ENCODE assay signal across 28 cellular contexts in genomic region chr11:2209900-2210321, GRCh38. TPM values are rescaled to one million over a fixed set of nuclear protein-coding genes. Genes with fewer than 3 reads are reported as not detected.
DNase-seq lines count a peak whose midpoint lies in the region; ATAC-seq and TF ChIP-seq lines count a peak whose summit lies in the region.
"Had no signal": no experiment of that assay in that cellular context is flagged by ENCODE, and none has a peak within 500 bp of the region (broad histone marks: within the 10 kb centered on the region; RNA-seq: fewer than 3 reads in every experiment).

No MANE protein-coding gene starts in this region.

- no peaks in the 10 kb centered on the region for H3K27me3 Mint-ChIP-seq in natural killer cell (ENCODE audit: low read depth in 2 of 2)
- no peaks in the 10 kb centered on the region for H3K27me3 Mint-ChIP-seq in natural killer cell treated with Interleukin-12 subunit alpha and Interleukin-12 subunit beta and Interleukin-15 and Interleukin-18, amount 100 ng/mL, for 72 hours

- H3K27ac Mint-ChIP-seq in natural killer cell = no peak overlapping the region
- no peak overlapping the region for H3K27ac Mint-ChIP-seq in natural killer cell treated with Interleukin-12 subunit alpha and Interleukin-12 subunit beta and Interleukin-15 and Interleukin-18, amount 100 ng/mL, for 72 hours
- H3K27ac Mint-ChIP-seq: activated T-helper 2 cell treated with anti-CD3 and anti-CD28 coated beads, Interferon-gamma antibody, Interleukin-2, Interleukin-4, amounts not matched to agents 10 μg/mL and 5 μg/mL and 100 μg/mL, durations not matched to agents 14 hours and 24 hours and 36 hours; CD8-positive, alpha-beta T cell had no signal

- H3K9me3 Mint-ChIP-seq in natural killer cell = no peaks in the 10 kb centered on the region
- no peaks in the 10 kb centered on the region for H3K9me3 Mint-ChIP-seq in natural killer cell treated with Interleukin-12 subunit alpha and Interleukin-12 subunit beta and Interleukin-15 and Interleukin-18, amount 100 ng/mL, for 72 hours
- H3K9me3 Mint-ChIP-seq: activated T-helper 2 cell treated with anti-CD3 and anti-CD28 coated beads, Interferon-gamma antibody, Interleukin-2, Interleukin-4, amounts not matched to agents 10 μg/mL and 5 μg/mL and 100 μg/mL, durations not matched to agents 14 hours and 24 hours and 36 hours; CD8-positive, alpha-beta T cell; neural progenitor cell; stimulated activated naive CD8-positive, alpha-beta T cell treated with anti-CD3 and anti-CD28 coated beads, Interleukin-15, amount 100 ng/mL, for 72 hours had no signal

- TF ChIP-seq CTCF in natural killer cell (IDR thresholded peaks at IDR 0.05) (no peak), upper lobe of right lung (IDR thresholded peaks at IDR 0.05) (no peak), lower lobe of right lung (IDR thresholded peaks at IDR 0.05) (no peak)

- H3K36me3 ChIP-seq in upper lobe of right lung = no peaks in the 10 kb centered on the region
- no peaks in the 10 kb centered on the region for H3K36me3 ChIP-seq in lower lobe of right lung
- H3K36me3 ChIP-seq: HAP-1, left lung, neural progenitor cell, transverse colon had no signal

- H3K27me3 ChIP-seq in upper lobe of right lung (no peaks in the 10 kb centered on the region), lower lobe of right lung (ENCODE audit: low read depth) (peaks cover 4% of the 10 kb centered on the region)
- H3K27me3 ChIP-seq: left lung, transverse colon had no signal

- ATAC-seq in natural killer cell (no peak), upper lobe of right lung (no peak), lower lobe of right lung (no peak), HG02970 (IDR thresholded peaks at IDR 0.05; ENCODE audit: low FRiP score, unreplicated experiment) (no peak)
- no peak for ATAC-seq in natural killer cell treated with Interleukin-12 subunit alpha and Interleukin-12 subunit beta and Interleukin-15 and Interleukin-18, amount 100 ng/mL, for 72 hours
- ATAC-seq: CD8-positive, alpha-beta T cell; K562; left lung; stimulated activated naive CD8-positive, alpha-beta T cell treated with anti-CD3 and anti-CD28 coated beads, Interleukin-15, amount 100 ng/mL, for 72 hours had no signal

- H3K4me1 ChIP-seq in upper lobe of right lung = no peaks in the 10 kb centered on the region
- H3K4me1 ChIP-seq in lower lobe of right lung = no peaks in the 10 kb centered on the region
- H3K4me1 ChIP-seq: HAP-1, left lung had no signal

- intact Hi-C loops in natural killer cell (cut with micrococcal nuclease) (no loop called here), upper lobe of right lung (cut with DNase I) (no loop called here), lower lobe of right lung (cut with DNase I) (no loop called here)

- DNase-seq in activated CD4-positive, CD25-positive, alpha-beta regulatory T cell treated with anti-CD3 and anti-CD28 coated beads, Interleukin-2, amount 50 U/mL, for 72 hours = peak; percentile 26
- DNase-seq in activated CD4-positive, CD25-positive, alpha-beta regulatory T cell (lab: John Stamatoyannopoulos, UW) = no peak
- DNase-seq in natural killer cell (peak; percentile 11), mesenteric fat pad (ENCODE audit: low spot score) (peak; percentile 88), upper lobe of right lung (peak; percentile 41), lower lobe of right lung (no peak)
- no peak for DNase-seq in natural killer cell treated with Interleukin-12 subunit alpha and Interleukin-12 subunit beta and Interleukin-15 and Interleukin-18, amount 100 ng/mL, for 72 hours (ENCODE audit: low spot score)
- DNase-seq: AML-193; central memory CD4-positive, alpha-beta T cell; DMS79; MM.1S; NCI-H146; NCI-H526; small intestine; stimulated activated CD4-positive, alpha-beta T cell treated with anti-CD3 and anti-CD28 coated beads, Interleukin-4, amount 100 ng/mL, for 1 hour had no signal

- peaks cover 16 to 34% of the 10 kb centered on the region in 2 donors for H3K4me1 Mint-ChIP-seq in natural killer cell
- H3K4me1 Mint-ChIP-seq in natural killer cell treated with Interleukin-12 subunit alpha and Interleukin-12 subunit beta and Interleukin-15 and Interleukin-18, amount 100 ng/mL, for 72 hours (ENCODE audit: low read depth in 2 of 2) = peaks cover 14 to 17% of the 10 kb centered on the region in 2 donors

- no peak overlapping the region for H3K4me3 Mint-ChIP-seq in natural killer cell
- H3K4me3 Mint-ChIP-seq in natural killer cell treated with Interleukin-12 subunit alpha and Interleukin-12 subunit beta and Interleukin-15 and Interleukin-18, amount 100 ng/mL, for 72 hours = no peak overlapping the region
- H3K4me3 Mint-ChIP-seq: CD8-positive, alpha-beta T cell; neural progenitor cell; stimulated activated naive CD8-positive, alpha-beta T cell treated with anti-CD3 and anti-CD28 coated beads, Interleukin-15, amount 100 ng/mL, for 72 hours had no signal

- H3K36me3 Mint-ChIP-seq in natural killer cell = no peaks in the 10 kb centered on the region
- no peaks in the 10 kb centered on the region for H3K36me3 Mint-ChIP-seq in natural killer cell treated with Interleukin-12 subunit alpha and Interleukin-12 subunit beta and Interleukin-15 and Interleukin-18, amount 100 ng/mL, for 72 hours
- H3K36me3 Mint-ChIP-seq: CD8-positive, alpha-beta T cell; neural progenitor cell had no signal

- H3K9me3 ChIP-seq in upper lobe of right lung = no peaks in the 10 kb centered on the region
- no peaks in the 10 kb centered on the region for H3K9me3 ChIP-seq in lower lobe of right lung
- H3K9me3 ChIP-seq: HAP-1, mucosa of descending colon, transverse colon had no signal

- H3K27ac ChIP-seq in upper lobe of right lung = no peak overlapping the region
- no peak overlapping the region for H3K27ac ChIP-seq in lower lobe of right lung
- H3K27ac ChIP-seq: 22Rv1, dorsolateral prefrontal cortex, left lung had no signal

- H3K4me3 ChIP-seq in upper lobe of right lung (no peak overlapping the region), lower lobe of right lung (no peak overlapping the region)
- H3K4me3 ChIP-seq: dorsolateral prefrontal cortex, HAP-1, K562, left lung, mucosa of descending colon, neural progenitor cell, transverse colon had no signal

RNA-seq across cellular contexts. Expression of gene TH, which starts 38.3 kb away (rescaled TPM):
- total RNA-seq in natural killer cell (not detected), mesenteric fat pad (not detected), upper lobe of right lung (not detected), lower lobe of right lung (not detected)
- not detected for total RNA-seq in natural killer cell treated with Interleukin-12 subunit alpha and Interleukin-12 subunit beta and Interleukin-15 and Interleukin-18, amount 100 ng/mL, for 72 hours
- total RNA-seq: activated T-helper 2 cell treated with anti-CD3 and anti-CD28 coated beads, Interferon-gamma antibody, Interleukin-2, Interleukin-4, amounts not matched to agents 10 μg/mL and 5 μg/mL and 100 μg/mL, durations not matched to agents 14 hours and 24 hours and 36 hours; CD8-positive, alpha-beta T cell; K562; pulmonary artery endothelial cell; transverse colon had no signal

RNA-seq across cellular contexts. Expression of gene INS, which starts 48.9 kb away (rescaled TPM):
- total RNA-seq in natural killer cell (not detected), mesenteric fat pad (0.74 TPM), upper lobe of right lung (not detected), lower lobe of right lung (not detected)
- not detected for total RNA-seq in natural killer cell treated with Interleukin-12 subunit alpha and Interleukin-12 subunit beta and Interleukin-15 and Interleukin-18, amount 100 ng/mL, for 72 hours
- total RNA-seq: activated T-helper 2 cell treated with anti-CD3 and anti-CD28 coated beads, Interferon-gamma antibody, Interleukin-2, Interleukin-4, amounts not matched to agents 10 μg/mL and 5 μg/mL and 100 μg/mL, durations not matched to agents 14 hours and 24 hours and 36 hours; CD8-positive, alpha-beta T cell; dorsolateral prefrontal cortex; K562; left lung; mucosa of descending colon; pulmonary artery endothelial cell; transverse colon had no signal

Comparison
In these comparisons a context has a peak if more than half of its experiments do, and no peak if none do; other contexts are left out.
1. DNase-seq: peak in activated CD4-positive, CD25-positive, alpha-beta regulatory T cell treated with anti-CD3 and anti-CD28 coated beads, Interleukin-2, amount 50 U/mL, for 72 hours (single experiment), natural killer cell (single experiment), mesenteric fat pad (single experiment) and upper lobe of right lung (single experiment); none in activated CD4-positive, CD25-positive, alpha-beta regulatory T cell (0 of 4), natural killer cell treated with Interleukin-12 subunit alpha and Interleukin-12 subunit beta and Interleukin-15 and Interleukin-18, amount 100 ng/mL, for 72 hours (single experiment) and lower lobe of right lung (single experiment).